ENCODE assay signal across 12 cellular contexts in genomic region chr19:17848598-17849292, GRCh38. TPM values are rescaled to one million over a fixed set of nuclear protein-coding genes. Genes with fewer than 3 reads are reported as not detected.
DNase-seq lines count a peak whose midpoint lies in the region; ATAC-seq and TF ChIP-seq lines count a peak whose summit lies in the region.
"Had no signal": no experiment of that assay in that cellular context is flagged by ENCODE, and none has a peak within 500 bp of the region (broad histone marks: within the 10 kb centered on the region; RNA-seq: fewer than 3 reads in every experiment).

No MANE protein-coding gene starts in this region.

- H3K36me3 ChIP-seq in thyroid gland, result no peaks in the 10 kb centered on the region

- no peak for TF ChIP-seq CTCF in thyroid gland (IDR thresholded peaks at IDR 0.05)

- TF ChIP-seq POLR2A in thyroid gland (IDR thresholded peaks at IDR 0.05), result no peak

- H3K4me3 Mint-ChIP-seq in stimulated activated naive B cell treated with anti-CD40 and anti-IgM and Interleukin-4, amounts not matched to agents 10 μg/mL and 1 μg/mL and 100 μg/mL, for 72 hours, result peak overlapping the region; percentile 93 to 97
- H3K4me3 Mint-ChIP-seq: brain had no signal

- peak; percentile 51 for ATAC-seq in esophagus mucosa
- no peak for ATAC-seq in stimulated activated naive B cell treated with anti-CD40 and anti-IgM and Interleukin-4, amounts not matched to agents 10 μg/mL and 1 μg/mL and 100 μg/mL, for 72 hours (replicated peaks)
- ATAC-seq: psoas muscle had no signal

- H3K9me3 ChIP-seq in thyroid gland, result no peaks in the 10 kb centered on the region
- H3K9me3 ChIP-seq: psoas muscle had no signal

- H3K4me1 ChIP-seq in thyroid gland, result peaks cover 0 to 7% of the 10 kb centered on the region in 2 donors
- H3K4me1 ChIP-seq: psoas muscle had no signal

- H3K36me3 Mint-ChIP-seq in stimulated activated naive B cell treated with anti-CD40 and anti-IgM and Interleukin-4, amounts not matched to agents 10 μg/mL and 1 μg/mL and 100 μg/mL, for 72 hours, result peaks cover 10 to 23% of the 10 kb centered on the region in 2 donors
- H3K36me3 Mint-ChIP-seq: brain had no signal

- no peaks in the 10 kb centered on the region for H3K9me3 Mint-ChIP-seq in stimulated activated naive B cell treated with anti-CD40 and anti-IgM and Interleukin-4, amounts not matched to agents 10 μg/mL and 1 μg/mL and 100 μg/mL, for 72 hours

- H3K27ac Mint-ChIP-seq in stimulated activated naive B cell treated with anti-CD40 and anti-IgM and Interleukin-4, amounts not matched to agents 10 μg/mL and 1 μg/mL and 100 μg/mL, for 72 hours, result peak overlapping the region; percentile 99

- no peaks in the 10 kb centered on the region for H3K27me3 Mint-ChIP-seq in stimulated activated naive B cell treated with anti-CD40 and anti-IgM and Interleukin-4, amounts not matched to agents 10 μg/mL and 1 μg/mL and 100 μg/mL, for 72 hours

- H3K27me3 ChIP-seq in thyroid gland, result peaks cover 4% of the 10 kb centered on the region

- WGBS in thyroid gland, 2 donors, result 73 to 86% methylated on average over 14 of the region's 14 CpGs

- no peak overlapping the region for H3K4me3 ChIP-seq in thyroid gland (replicated peaks in 1 of 3)

- H3K27ac ChIP-seq in thyroid gland, result peak overlapping the region in 1 of 3 donors; percentile 74
- H3K27ac ChIP-seq: psoas muscle had no signal

- DNase-seq in activated CD4-positive, alpha-beta T cell treated with anti-CD3 and anti-CD28 coated beads for 48 hours, result peak; percentile 38
- DNase-seq in activated CD4-positive, alpha-beta T cell treated with anti-CD3 and anti-CD28 coated beads, Interleukin-2, amount 50 U/mL, for 4 hours, result no peak
- DNase-seq in UCSD-AML1 (lab: John Stamatoyannopoulos, UW; ENCODE audit: unreplicated experiment) (peak; percentile 27), thyroid gland (no peak), NCI-H1930 (lab: John Stamatoyannopoulos, UW) (no peak), NCI-H774 (lab: John Stamatoyannopoulos, UW) (no peak)
- no peak for DNase-seq in stimulated activated naive B cell treated with anti-CD40 and anti-IgM and Interleukin-4, amounts not matched to agents 10 μg/mL and 1 μg/mL and 100 μg/mL, for 72 hours
- DNase-seq: IMR-90, psoas muscle had no signal

- H3K4me1 Mint-ChIP-seq in stimulated activated naive B cell treated with anti-CD40 and anti-IgM and Interleukin-4, amounts not matched to agents 10 μg/mL and 1 μg/mL and 100 μg/mL, for 72 hours, result peaks cover 40 to 75% of the 10 kb centered on the region in 2 donors

- intact Hi-C loops in thyroid gland (cut with DNase I), result no loop called here

RNA-seq across cellular contexts. Expression of gene JAK3, which starts 1.0 kb away (rescaled TPM):
- total RNA-seq in esophagus mucosa (2.0 TPM), thyroid gland (10 to 100 TPM in 1 of 4 donors, 1 to 10 TPM in 3; 1.8 to 12.3 (median 5.2) TPM)

RNA-seq across cellular contexts. Expression of gene RPL18A, which starts 11.0 kb away (rescaled TPM):
- total RNA-seq in esophagus mucosa, result 2,571 TPM
- total RNA-seq in thyroid gland, result 1,000 to 10,000 TPM in 2 of 4 donors, 100 to 1,000 TPM in 2; 718 to 1,678 (median 1,197) TPM

RNA-seq across cellular contexts. Expression of gene SLC5A5, which starts 23.0 kb away (rescaled TPM):
- not detected for total RNA-seq in esophagus mucosa
- 1 to 10 TPM in 3 of 4 donors, under 1 TPM in 1; 0.34 to 4.3 (median 2.6) TPM for total RNA-seq in thyroid gland
- total RNA-seq: IMR-90, psoas muscle had no signal

RNA-seq across cellular contexts. Expression of gene INSL3, which starts 27.4 kb away (rescaled TPM):
- total RNA-seq in esophagus mucosa (not detected), thyroid gland (under 1 TPM in 2 of 4 donors, not detected in 2; 0.89 to 0.94 TPM)
- total RNA-seq: IMR-90, kidney epithelial cell, psoas muscle had no signal

RNA-seq across cellular contexts. Expression of gene B3GNT3, which starts 53.8 kb away (rescaled TPM):
- total RNA-seq in esophagus mucosa, result 19.4 TPM
- total RNA-seq in thyroid gland, result 1 to 10 TPM in 1 of 4 donors, under 1 TPM in 1, not detected in 2; 0.78 to 1.3 TPM
- total RNA-seq: IMR-90 had no signal

Comparison
In these comparisons a context has a peak if more than half of its experiments do, and no peak if none do; other contexts are left out.
1. DNase-seq: peak in activated CD4-positive, alpha-beta T cell treated with anti-CD3 and anti-CD28 coated beads for 48 hours (single experiment) and UCSD-AML1 (single experiment); none in activated CD4-positive, alpha-beta T cell treated with anti-CD3 and anti-CD28 coated beads, Interleukin-2, amount 50 U/mL, for 4 hours (0 of 2), stimulated activated naive B cell treated with anti-CD40 and anti-IgM and Interleukin-4, amounts not matched to agents 10 μg/mL and 1 μg/mL and 100 μg/mL, for 72 hours (single experiment), thyroid gland (0 of 2), NCI-H1930 (0 of 2) and NCI-H774 (single experiment).